ENCODE assay signal across 33 cellular contexts in the genomic region with DNA sequence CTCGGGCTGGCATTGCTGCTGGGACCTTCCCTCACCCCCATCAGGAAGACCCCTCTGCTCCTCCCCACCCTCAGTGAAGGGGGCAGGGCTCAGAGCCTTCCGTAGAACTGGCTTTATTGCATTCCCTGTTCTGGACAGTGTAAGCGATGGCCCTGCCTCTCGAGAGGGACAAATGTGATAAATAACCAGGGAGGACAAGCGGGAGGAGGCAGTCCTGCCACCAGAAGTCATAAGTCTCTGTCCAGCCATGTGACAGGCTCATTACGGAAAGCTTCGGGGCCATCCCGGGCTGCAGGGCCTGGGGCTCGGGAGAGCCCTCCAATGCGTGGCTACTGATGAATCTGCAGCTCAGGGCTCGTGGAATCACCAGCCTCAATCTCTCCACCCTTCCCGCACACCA.
"Had no signal": no experiment of that assay in that cellular context is flagged by ENCODE, and none has a peak within 500 bp of the region (broad histone marks: within the 10 kb centered on the region; RNA-seq: fewer than 3 reads in every experiment).

No MANE protein-coding gene starts in this region.

- H3K4me1 Mint-ChIP-seq: activated B cell treated with CpG ODN at 0.5 μM for 24 hours; activated T-helper 17 cell treated with anti-CD3 and anti-CD28 coated beads, Interleukin-2, amount 50 U/mL, for 72 hours; central memory CD8-positive, alpha-beta T cell; endodermal cell had no signal

- H3K4me3 Mint-ChIP-seq: activated B cell treated with CpG ODN at 0.5 μM for 24 hours; activated CD8-positive, alpha-beta T cell treated with anti-CD3 and anti-CD28 coated beads for 36 hours; activated naive CD8-positive, alpha-beta T cell; activated T-cell treated with anti-CD3 and anti-CD28 coated beads, Interleukin-2, amount 50 U/mL, for 4 hours; activated T-helper 17 cell treated with anti-CD3 and anti-CD28 coated beads, Interleukin-2, amount 50 U/mL, for 72 hours; central memory CD8-positive, alpha-beta T cell; dendritic cell treated with granulocyte-macrophage colony-stimulating factor and Interleukin-4, amounts not matched to agents 40 ng/mL and 50 ng/mL, for 4 days; endodermal cell; T-helper 17 cell; T-helper 2 cell treated with Interferon-gamma antibody and Interleukin-4, amounts not matched to agents 5 μg/mL and 100 μg/mL, for 36 hours had no signal

- H3K4me3 ChIP-seq: coronary artery, dorsolateral prefrontal cortex had no signal

- ATAC-seq: activated CD4-positive, CD25-positive, alpha-beta regulatory T cell treated with anti-CD3 and anti-CD28 coated beads, Interleukin-2, amount 50 U/mL, for 24 hours; activated CD8-positive, alpha-beta T cell treated with anti-CD3 and anti-CD28 coated beads for 36 hours; activated T-cell treated with anti-CD3 and anti-CD28 coated beads, Interleukin-2, amount 50 U/mL, for 4 hours; activated T-helper 17 cell treated with anti-CD3 and anti-CD28 coated beads, Interleukin-2, amount 50 U/mL, for 72 hours; esophagus mucosa; T-helper 17 cell had no signal

- H3K36me3 ChIP-seq: brain microvascular endothelial cell, WERI-Rb-1 had no signal

- H3K36me3 Mint-ChIP-seq: activated naive CD8-positive, alpha-beta T cell had no signal

- DNase-seq: activated B cell treated with CpG ODN at 0.5 μM for 24 hours; activated CD4-positive, alpha-beta T cell treated with anti-CD3 and anti-CD28 coated beads for 48 hours; activated CD4-positive, alpha-beta T cell treated with anti-CD3 and anti-CD28 coated beads, Interleukin-2, amount 50 U/mL, for 1 hour; activated CD4-positive, alpha-beta T cell treated with anti-CD3 and anti-CD28 coated beads, Interleukin-2, amount 50 U/mL, for 48 hours; activated CD8-positive, alpha-beta memory T cell treated with anti-CD3 and anti-CD28 coated beads for 24 hours; activated CD8-positive, alpha-beta T cell treated with anti-CD3 and anti-CD28 coated beads for 36 hours; activated effector memory CD4-positive, alpha-beta T cell treated with Interleukin-2 at 50 U/mL for 16 hours; activated gamma-delta T cell treated with Interleukin-2 at 50 U/mL for 16 hours; activated naive CD4-positive, alpha-beta T cell treated with anti-CD3 and anti-CD28 coated beads, Interleukin-2, amount 50 U/mL, for 16 hours; activated naive CD4-positive, alpha-beta T cell treated with Interleukin-2 at 50 U/mL for 16 hours; activated T-cell treated with anti-CD3 and anti-CD28 coated beads, Interleukin-2, amount 50 U/mL, for 4 hours; amniotic stem cell; anterior cingulate cortex; brain microvascular endothelial cell; dorsolateral prefrontal cortex; effector memory CD4-positive, alpha-beta T cell; endodermal cell; foreskin fibroblast; T-helper 1 cell; T-helper 17 cell; T1000; WERI-Rb-1 had no signal

- FAIRE-seq: astrocyte, bronchial epithelial cell, frontal cortex had no signal

- H3K27ac ChIP-seq: brain microvascular endothelial cell, coronary artery, dorsolateral prefrontal cortex, WERI-Rb-1 had no signal

- H3K27ac Mint-ChIP-seq: activated B cell treated with CpG ODN at 0.5 μM for 24 hours; activated CD8-positive, alpha-beta T cell treated with anti-CD3 and anti-CD28 coated beads for 36 hours; activated naive CD8-positive, alpha-beta T cell; activated T-helper 17 cell treated with anti-CD3 and anti-CD28 coated beads, Interleukin-2, amount 50 U/mL, for 72 hours; dendritic cell treated with granulocyte-macrophage colony-stimulating factor and Interleukin-4, amounts not matched to agents 40 ng/mL and 50 ng/mL, for 4 days; endodermal cell; T-helper 17 cell; T-helper 2 cell treated with Interferon-gamma antibody and Interleukin-4, amounts not matched to agents 5 μg/mL and 100 μg/mL, for 36 hours had no signal

- H3K27me3 ChIP-seq: brain microvascular endothelial cell had no signal

- H3K9me3 Mint-ChIP-seq: activated B cell treated with CpG ODN at 0.5 μM for 24 hours; activated CD8-positive, alpha-beta T cell treated with anti-CD3 and anti-CD28 coated beads for 36 hours; activated T-cell treated with anti-CD3 and anti-CD28 coated beads, Interleukin-2, amount 50 U/mL, for 4 hours; activated T-helper 17 cell treated with anti-CD3 and anti-CD28 coated beads, Interleukin-2, amount 50 U/mL, for 72 hours; central memory CD8-positive, alpha-beta T cell; dendritic cell treated with granulocyte-macrophage colony-stimulating factor and Interleukin-4, amounts not matched to agents 40 ng/mL and 50 ng/mL, for 4 days; endodermal cell; T-helper 2 cell treated with Interferon-gamma antibody and Interleukin-4, amounts not matched to agents 5 μg/mL and 100 μg/mL, for 36 hours had no signal
